Comparison of ENCODE assay signal across 31 cellular contexts in genomic region chr3:50994537-50994936, GRCh38.
"Had no signal": no experiment of that assay in that cellular context is flagged by ENCODE, and none has a peak within 500 bp of the region (broad histone marks: within the 10 kb centered on the region; RNA-seq: fewer than 3 reads in every experiment).

No MANE protein-coding gene starts in this region.

- H3K79me2 ChIP-seq: parathyroid adenoma had no signal

- H3K4me3 ChIP-seq: neural progenitor cell, ovary, psoas muscle, skin epidermis, smooth muscle cell, spleen, suprapubic skin, testis, tibial artery, transverse colon, upper lobe of right lung, uterus had no signal

- H2AFZ ChIP-seq: neural progenitor cell, parathyroid adenoma had no signal

- H3K4me3 Mint-ChIP-seq: natural killer cell; nephron; neural progenitor cell; stimulated activated memory B cell treated with anti-CD40 and anti-IgM and Interleukin-4, amounts not matched to agents 10 μg/mL and 1 μg/mL and 100 μg/mL, for 72 hours; stimulated activated naive CD8-positive, alpha-beta T cell treated with anti-CD3 and anti-CD28 coated beads, Interleukin-15, amount 100 ng/mL, for 72 hours; type B pancreatic cell had no signal

- H3K36me3 Mint-ChIP-seq: stimulated activated memory B cell treated with anti-CD40 and anti-IgM and Interleukin-4, amounts not matched to agents 10 μg/mL and 1 μg/mL and 100 μg/mL, for 72 hours had no signal

- H3K27ac Mint-ChIP-seq: nephron; neural progenitor cell; progenitor cell of endocrine pancreas; stimulated activated memory B cell treated with anti-CD40 and anti-IgM and Interleukin-4, amounts not matched to agents 10 μg/mL and 1 μg/mL and 100 μg/mL, for 72 hours; stimulated activated naive CD8-positive, alpha-beta T cell treated with anti-CD3 and anti-CD28 coated beads, Interleukin-15, amount 100 ng/mL, for 72 hours; type B pancreatic cell had no signal

- H3K9me3 ChIP-seq: ovary, testis, upper lobe of right lung had no signal

- H3K27me3 Mint-ChIP-seq: progenitor cell of endocrine pancreas; stimulated activated memory B cell treated with anti-CD40 and anti-IgM and Interleukin-4, amounts not matched to agents 10 μg/mL and 1 μg/mL and 100 μg/mL, for 72 hours; stimulated activated naive CD8-positive, alpha-beta T cell treated with anti-CD3 and anti-CD28 coated beads, Interleukin-15, amount 100 ng/mL, for 72 hours; type B pancreatic cell had no signal

- DNase-seq: natural killer cell; occipital lobe; ovary; posterior cingulate gyrus; psoas muscle; right cardiac atrium; spleen; stimulated activated CD4-positive, alpha-beta T cell treated with anti-CD3 and anti-CD28 coated beads, Interleukin-12 subunit alpha, Interleukin-12 subunit beta, amount 100 ng/mL, for 4 hours; stimulated activated CD4-positive, alpha-beta T cell treated with anti-CD3 and anti-CD28 coated beads, Interleukin-1b, Interleukin-23, amount 100 ng/mL, for 48 hours; stimulated activated CD4-positive, alpha-beta T cell treated with anti-CD3 and anti-CD28 coated beads, Interleukin-4, amount 100 ng/mL, for 1 hour; stimulated activated CD4-positive, alpha-beta T cell treated with anti-CD3 and anti-CD28 coated beads, Interleukin-4, amount 100 ng/mL, for 4 hours; stimulated activated CD8-positive, alpha-beta memory T cell treated with anti-CD3 and anti-CD28 coated beads, Interleukin-4, amount 100 ng/mL, for 48 hours; stimulated activated naive CD4-positive, alpha-beta T cell; stimulated activated naive CD8-positive, alpha-beta T cell treated with anti-CD3 and anti-CD28 coated beads, Interleukin-15, amount 100 ng/mL, for 72 hours; stimulated activated naive CD8-positive, alpha-beta T cell treated with anti-CD3 and anti-CD28 coated beads, Interleukin-15, Interleukin-2, amounts not matched to agents 100 U/mL and 50 U/mL, for 24 hours; substantia nigra; testis; tibial artery; transverse colon; upper lobe of right lung; uterus had no signal

- H3K9ac ChIP-seq: neural progenitor cell, parathyroid adenoma had no signal

- H3K36me3 ChIP-seq: neural progenitor cell, ovary, spleen, suprapubic skin, tibial artery, transverse colon, upper lobe of right lung, uterus had no signal

- H3K27me3 ChIP-seq: neural progenitor cell, ovary, spleen, suprapubic skin, testis, tibial artery, transverse colon, upper lobe of right lung, uterus had no signal

- H3K4me1 Mint-ChIP-seq: nephron; neural progenitor cell; stimulated activated naive CD8-positive, alpha-beta T cell treated with anti-CD3 and anti-CD28 coated beads, Interleukin-15, amount 100 ng/mL, for 72 hours had no signal

- H3K27ac ChIP-seq: neural progenitor cell, ovary, parathyroid adenoma, psoas muscle, skin epidermis, spleen, suprapubic skin, testis, tibial artery, transverse colon, upper lobe of right lung, uterus had no signal

- H3K4me1 ChIP-seq: neural progenitor cell, parathyroid adenoma, psoas muscle, spleen, suprapubic skin, testis, tibial artery, upper lobe of right lung, uterus had no signal

- ATAC-seq: natural killer cell; psoas muscle; right cardiac atrium; sciatic nerve; stimulated activated memory B cell treated with anti-CD40 and anti-IgM and Interleukin-4, amounts not matched to agents 10 μg/mL and 1 μg/mL and 100 μg/mL, for 72 hours; stimulated activated naive CD8-positive, alpha-beta T cell treated with anti-CD3 and anti-CD28 coated beads, Interleukin-15, amount 100 ng/mL, for 72 hours; stimulated activated naive CD8-positive, alpha-beta T cell treated with anti-CD3 and anti-CD28 coated beads, Interleukin-15, Interleukin-2, amounts not matched to agents 100 U/mL and 50 U/mL, for 24 hours; upper lobe of right lung had no signal

- H3K4me2 ChIP-seq: neural progenitor cell, smooth muscle cell had no signal
